Comparison of ENCODE assay signal across 25 cellular contexts in the genomic region with DNA sequence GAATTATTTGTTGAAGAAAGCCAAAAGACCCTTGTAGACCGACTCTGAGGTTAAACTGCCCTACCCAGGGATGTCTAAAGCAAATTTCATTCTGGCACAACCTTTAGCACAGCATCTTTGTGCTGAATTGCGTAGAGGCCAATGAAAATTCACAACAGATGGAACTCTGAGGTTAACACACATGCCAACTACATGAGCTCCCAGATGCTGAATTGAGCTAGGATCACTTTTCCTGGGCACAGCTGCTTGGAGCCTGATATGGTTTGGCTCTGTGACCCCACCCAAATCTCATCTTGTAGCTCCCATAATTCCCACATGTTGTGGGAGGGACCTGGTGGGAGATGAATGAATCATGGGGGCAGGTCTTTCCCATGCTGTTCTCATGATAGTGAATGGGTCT.
"Had no signal": no experiment of that assay in that cellular context is flagged by ENCODE, and none has a peak within 500 bp of the region (broad histone marks: within the 10 kb centered on the region; RNA-seq: fewer than 3 reads in every experiment).

No MANE protein-coding gene starts in this region.

- ATAC-seq: activated CD8-positive, alpha-beta T cell treated with anti-CD3 and anti-CD28 coated beads, Interleukin-2, amount 10 ng/mL, durations not matched to agents 7 days and 5 days; body of pancreas; Panc1; WTC11 had no signal

- H3K9me3 ChIP-seq: adrenal gland had no signal

- H3K4me1 ChIP-seq: adrenal gland, body of pancreas had no signal

- H3K4me3 ChIP-seq: adrenal gland, body of pancreas had no signal

- H3K36me3 ChIP-seq: adrenal gland had no signal

- H3K27ac ChIP-seq: adrenal gland, body of pancreas had no signal

- H3K27me3 ChIP-seq: adrenal gland, body of pancreas had no signal

- DNase-seq: activated CD4-positive, alpha-beta T cell treated with anti-CD3 and anti-CD28 coated beads for 48 hours; activated CD4-positive, alpha-beta T cell treated with anti-CD3 and anti-CD28 coated beads, Interleukin-2, amount 50 U/mL, for 4 hours; activated CD4-positive, CD25-positive, alpha-beta regulatory T cell treated with anti-CD3 and anti-CD28 coated beads, Interleukin-2, amount 50 U/mL, for 72 hours; activated CD8-positive, alpha-beta memory T cell treated with anti-CD3 and anti-CD28 coated beads, Interleukin-2, amount 50 U/mL, for 48 hours; activated CD8-positive, alpha-beta T cell treated with anti-CD3 and anti-CD28 coated beads, Interleukin-2, amount 10 ng/mL, durations not matched to agents 7 days and 5 days; activated naive CD4-positive, alpha-beta T cell treated with anti-CD3 and anti-CD28 coated beads, Interleukin-2, amount 50 U/mL, for 16 hours; activated naive CD8-positive, alpha-beta T cell treated with anti-CD3 and anti-CD28 coated beads, Interleukin-2, amount 10 ng/mL, durations not matched to agents 7 days and 5 days; activated T-cell treated with anti-CD3 and anti-CD28 coated beads, Interleukin-2, amount 50 U/mL, for 1 hour; adrenal gland; anterior cingulate cortex; body of pancreas; central memory CD4-positive, alpha-beta T cell; Kasumi-1; NCI-H1048; NCI-H146; NCI-H187 treated with DMSO at 0.1 percent for 48 hours; NCI-H2081 treated with DMSO at 0.1 percent for 48 hours; NCI-H226; NCI-H526 treated with DMSO at 0.1 percent for 48 hours; NCI-H82; NK-92 treated with Interleukin-12 subunit alpha and Interleukin-12 subunit beta, amount 100 ng/mL, for 24 hours; OCI-M1; SHP77 had no signal
